In the genomic region with DNA sequence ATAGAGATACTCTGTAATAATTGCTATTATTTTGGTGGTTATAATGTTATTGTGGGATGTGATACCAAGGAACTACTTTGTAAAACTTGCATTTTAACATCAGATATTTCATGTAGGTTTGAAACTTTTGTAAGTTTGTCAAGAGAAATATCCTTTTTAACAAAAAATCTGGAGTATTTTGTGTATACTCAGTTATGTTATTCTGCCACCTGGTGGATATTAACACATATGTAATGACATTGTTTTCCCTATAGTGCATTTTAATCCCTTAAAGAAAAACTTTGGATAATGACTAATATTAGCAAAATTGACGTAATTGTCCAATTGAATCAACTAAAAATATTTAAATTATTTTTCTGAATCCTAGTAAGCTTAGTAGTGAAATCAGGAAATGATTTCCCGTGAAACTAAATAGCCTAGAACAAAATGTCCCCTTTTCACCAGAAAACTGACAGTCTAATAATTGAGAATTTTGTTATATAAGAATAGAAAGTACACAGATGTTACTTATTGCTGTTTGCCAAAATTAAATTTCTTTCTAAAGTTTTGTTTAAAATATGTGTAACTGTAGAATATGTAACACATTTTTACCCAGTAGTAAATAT, we compare ENCODE assay signal across 1 cellular context.
TF ChIP-seq lines count a peak whose summit lies in the region.

No MANE protein-coding gene starts in this region.

TF ChIP-seq in endothelial cell of umbilical vein, 7 proteins besides CTCF, POLR2A, EP300 and RAD21 (continued from another document):
- no peak for TF ChIP-seq JUN (IDR thresholded peaks at IDR 0.05; ENCODE audit: borderline replicate concordance, insufficient read depth, insufficient read length, low read depth)
- TF ChIP-seq POLR2AphosphoS5 (IDR thresholded peaks at IDR 0.05; ENCODE audit: insufficient read depth, low read depth, low read length) = no peak
- no peak for TF ChIP-seq EZH2 (IDR thresholded peaks at IDR 0.05; ENCODE audit: borderline replicate concordance, low read depth, low read length, severe bottlenecking)
- TF ChIP-seq FOS (IDR thresholded peaks at IDR 0.05; ENCODE audit: borderline replicate concordance, insufficient read depth, low read length) = no peak
- no peak for TF ChIP-seq MYC (IDR thresholded peaks at IDR 0.05; ENCODE audit: low read depth, low read length)
- TF ChIP-seq GATA2 (IDR thresholded peaks at IDR 0.05; ENCODE audit: insufficient read depth, insufficient read length, low read depth, low read length) = no peak
